Comparison of ENCODE assay signal across 20 cellular contexts in the genomic region with DNA sequence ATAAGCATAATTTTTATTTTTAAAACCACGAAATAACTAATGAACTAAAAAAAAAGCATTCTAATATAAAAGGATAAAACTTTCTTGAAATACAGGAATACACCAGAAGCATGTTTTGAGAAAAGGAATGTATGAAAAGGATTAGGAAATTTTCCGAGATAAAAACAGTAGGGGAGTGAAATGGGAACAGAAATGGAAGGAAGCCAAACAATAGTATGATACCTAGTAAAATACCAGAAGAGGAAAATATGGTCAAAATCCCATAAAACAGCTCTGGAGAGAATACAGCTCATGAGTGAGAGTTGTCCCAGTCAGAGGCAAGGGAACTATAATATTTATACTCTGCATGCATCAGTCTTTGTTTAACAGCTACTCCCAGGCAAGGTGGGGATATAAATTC.
"Had no signal": no experiment of that assay in that cellular context is flagged by ENCODE, and none has a peak within 500 bp of the region (broad histone marks: within the 10 kb centered on the region; RNA-seq: fewer than 3 reads in every experiment).

No MANE protein-coding gene starts in this region.

- H3K4me1 ChIP-seq: colonic mucosa, heart left ventricle, right atrium auricular region, sigmoid colon, suprapubic skin, thyroid gland, upper lobe of left lung, uterus had no signal

- H3K27ac ChIP-seq: colonic mucosa, heart left ventricle, neutrophil, right atrium auricular region, sigmoid colon, suprapubic skin, thyroid gland, upper lobe of left lung, uterus had no signal

- H3K27me3 ChIP-seq: colonic mucosa, heart left ventricle, neutrophil, right atrium auricular region, sigmoid colon, suprapubic skin, thyroid gland, upper lobe of left lung, uterus had no signal

- H3K9me3 ChIP-seq: colonic mucosa, neutrophil, right atrium auricular region, suprapubic skin, thyroid gland, upper lobe of left lung, uterus had no signal

- H3K4me3 ChIP-seq: colonic mucosa, heart left ventricle, right atrium auricular region, sigmoid colon, suprapubic skin, thyroid gland, upper lobe of left lung, uterus had no signal

- DNase-seq: colonic mucosa; dermis blood vessel endothelial cell; erythroblast; heart left ventricle; hypothalamus; kidney glomerular epithelial cell; naive thymus-derived CD4-positive, alpha-beta T cell; nephron progenitor cell; posterior cingulate gyrus; sigmoid colon; small intestine; stimulated activated CD4-positive, alpha-beta T cell treated with anti-CD3 and anti-CD28 coated beads, Interleukin-2, amount 100 ng/mL, for 48 hours; stimulated activated CD8-positive, alpha-beta memory T cell treated with anti-CD3 and anti-CD28 coated beads, Interleukin-4, amount 100 ng/mL, for 48 hours; stimulated activated naive CD8-positive, alpha-beta T cell treated with anti-CD3 and anti-CD28 coated beads, Interleukin-15, Interleukin-2, amounts not matched to agents 100 U/mL and 50 U/mL, for 24 hours; thyroid gland; upper lobe of left lung; uterus had no signal

- H3K36me3 ChIP-seq: colonic mucosa, heart left ventricle, neutrophil, right atrium auricular region, sigmoid colon, suprapubic skin, thyroid gland, upper lobe of left lung, uterus had no signal
